12 cellular contexts compared by ENCODE assay signal in the genomic region with DNA sequence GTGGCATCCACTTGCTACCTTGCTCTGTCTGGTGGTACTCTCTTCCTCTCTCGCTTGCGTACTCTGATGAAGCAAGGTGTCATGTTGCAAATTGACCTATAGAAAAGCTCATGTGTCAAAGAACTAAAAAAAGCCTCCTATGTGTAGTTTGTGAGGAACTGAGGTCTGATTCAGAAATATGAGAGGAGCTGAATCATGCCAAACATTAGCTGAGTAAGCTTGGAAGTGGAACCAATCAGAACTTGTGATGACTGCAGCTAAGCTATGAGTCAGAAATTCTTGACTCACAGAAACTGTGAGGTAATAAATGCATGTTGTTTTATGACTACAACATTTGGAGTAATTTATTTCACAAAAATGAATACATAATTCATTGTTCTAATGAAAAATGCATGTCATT.
A peak's percentile ranks its signal among the peaks of the same experiment; 100 is the strongest.
DNase-seq lines count a peak whose midpoint lies in the region; TF ChIP-seq lines count a peak whose summit lies in the region.
"Had no signal": no experiment of that assay in that cellular context is flagged by ENCODE, and none has a peak within 500 bp of the region (broad histone marks: within the 10 kb centered on the region; RNA-seq: fewer than 3 reads in every experiment).

No MANE protein-coding gene starts in this region.

- TF ChIP-seq CTCF in NB4 (IDR thresholded peaks at IDR 0.05; ENCODE audit: low read depth, low read length): no peak
- TF ChIP-seq CTCF in chondrocyte (IDR thresholded peaks at IDR 0.05): no peak
- TF ChIP-seq CTCF in osteocyte (IDR thresholded peaks at IDR 0.05): no peak

- H3K4me1 Mint-ChIP-seq in chondrocyte (ENCODE audit: low read depth) (peaks cover 6% of the 10 kb centered on the region), osteocyte (ENCODE audit: unreplicated experiment) (peaks cover 13% of the 10 kb centered on the region)
- H3K4me1 Mint-ChIP-seq: activated B cell treated with CpG ODN at 0.5 μM for 24 hours had no signal

- H3K27me3 Mint-ChIP-seq in chondrocyte (ENCODE audit: low read depth) (no peaks in the 10 kb centered on the region), osteocyte (ENCODE audit: unreplicated experiment) (no peaks in the 10 kb centered on the region)
- H3K27me3 Mint-ChIP-seq: activated B cell treated with CpG ODN at 0.5 μM for 24 hours had no signal

- H3K36me3 Mint-ChIP-seq in chondrocyte (ENCODE audit: low read depth) (no peaks in the 10 kb centered on the region), osteocyte (ENCODE audit: unreplicated experiment) (no peaks in the 10 kb centered on the region)

- H3K27ac Mint-ChIP-seq in chondrocyte (ENCODE audit: unreplicated experiment) (peak overlapping the region; percentile 73), osteocyte (ENCODE audit: unreplicated experiment) (peak overlapping the region; percentile 39)
- H3K27ac Mint-ChIP-seq: activated B cell treated with CpG ODN at 0.5 μM for 24 hours had no signal

- H3K4me3 ChIP-seq in NB4 (ENCODE audit: low read depth, low read length): no peak overlapping the region

- no peak for TF ChIP-seq POLR2A in NB4 (IDR thresholded peaks at IDR 0.05; ENCODE audit: extremely low read depth, insufficient read length)

- peaks cover 6% of the 10 kb centered on the region for H3K9me3 Mint-ChIP-seq in chondrocyte (ENCODE audit: low read depth)
- peaks cover 4% of the 10 kb centered on the region for H3K9me3 Mint-ChIP-seq in osteocyte (ENCODE audit: unreplicated experiment)

- H3K4me3 Mint-ChIP-seq in chondrocyte (ENCODE audit: unreplicated experiment): no peak overlapping the region
- H3K4me3 Mint-ChIP-seq in osteocyte (ENCODE audit: unreplicated experiment): no peak overlapping the region
- H3K4me3 Mint-ChIP-seq: activated B cell treated with CpG ODN at 0.5 μM for 24 hours had no signal

- DNase-seq in GM04504 (ENCODE audit: low read depth) (peak; percentile 66), NB4 (ENCODE audit: low read depth) (peak; percentile 37), chondrocyte (ENCODE audit: low spot score) (no peak), osteocyte (ENCODE audit: extremely low spot score, unreplicated experiment) (no peak), NCI-H446 (lab: John Stamatoyannopoulos, UW) (no peak), NCI-H1694 (lab: John Stamatoyannopoulos, UW) (no peak), iPS-NIHi11 (ENCODE audit: low spot score) (no peak)
- DNase-seq: activated B cell treated with CpG ODN at 0.5 μM for 24 hours, DND-41, left ventricle myocardium superior, NCI-H1436 treated with DMSO at 0.1 percent for 48 hours, SIG-M5 had no signal

Comparison
In these comparisons a context has a peak if more than half of its experiments do, and no peak if none do; other contexts are left out.
1. DNase-seq: peak in GM04504 (single experiment) and NB4 (single experiment); none in chondrocyte (single experiment), osteocyte (single experiment), NCI-H446 (0 of 2), NCI-H1694 (single experiment) and iPS-NIHi11 (single experiment).